ENCODE assay signal across 21 cellular contexts in genomic region chr11:73466643-73467042, GRCh38.
"Had no signal": no experiment of that assay in that cellular context is flagged by ENCODE, and none has a peak within 500 bp of the region (broad histone marks: within the 10 kb centered on the region; RNA-seq: fewer than 3 reads in every experiment).

No MANE protein-coding gene starts in this region.

- H3K9me3 Mint-ChIP-seq: activated naive CD8-positive, alpha-beta T cell treated with anti-CD3 and anti-CD28 coated beads for 36 hours; activated T-helper 17 cell treated with anti-CD3 and anti-CD28 coated beads, Interleukin-2, amount 50 U/mL, for 72 hours; central memory CD8-positive, alpha-beta T cell; natural killer cell had no signal

- H3K36me3 ChIP-seq: colonic mucosa, tibial artery had no signal

- H3K4me1 Mint-ChIP-seq: activated CD4-positive, alpha-beta T cell treated with anti-CD3 and anti-CD28 coated beads for 36 hours had no signal

- DNase-seq: activated CD4-positive, alpha-beta T cell treated with anti-CD3 and anti-CD28 coated beads for 36 hours; activated CD4-positive, alpha-beta T cell treated with anti-CD3 and anti-CD28 coated beads, Interleukin-2, amount 50 U/mL, for 48 hours; activated CD8-positive, alpha-beta memory T cell treated with anti-CD3 and anti-CD28 coated beads, Interleukin-2, amount 10 ng/mL, durations not matched to agents 7 days and 5 days; activated naive CD4-positive, alpha-beta T cell; activated naive CD8-positive, alpha-beta T cell treated with anti-CD3 and anti-CD28 coated beads for 36 hours; body of pancreas; colonic mucosa; foreskin melanocyte; head of caudate nucleus; mesendoderm; natural killer cell; nucleus accumbens; stimulated activated CD4-positive, alpha-beta T cell treated with anti-CD3 and anti-CD28 coated beads, Interleukin-12 subunit alpha, Interleukin-12 subunit beta, amount 100 ng/mL, for 4 hours; stimulated activated CD4-positive, alpha-beta T cell treated with anti-CD3 and anti-CD28 coated beads, Interleukin-1b, Interleukin-23, amount 100 ng/mL, for 48 hours; stimulated activated naive CD4-positive, alpha-beta T cell treated with Interleukin-2 at 50 U/mL for 16 hours; substantia nigra; SW 1271; T-helper 2 cell; tibial artery had no signal

- H3K27ac ChIP-seq: body of pancreas, colonic mucosa had no signal

- ATAC-seq: activated CD4-positive, alpha-beta T cell treated with anti-CD3 and anti-CD28 coated beads for 36 hours; activated CD8-positive, alpha-beta memory T cell treated with anti-CD3 and anti-CD28 coated beads, Interleukin-2, amount 10 ng/mL, durations not matched to agents 7 days and 5 days; activated T-helper 17 cell treated with anti-CD3 and anti-CD28 coated beads, Interleukin-2, amount 50 U/mL, for 72 hours; body of pancreas; natural killer cell had no signal

- H3K9me3 ChIP-seq: body of pancreas, colonic mucosa, tibial artery had no signal

- H3K27me3 Mint-ChIP-seq: activated CD4-positive, alpha-beta T cell treated with anti-CD3 and anti-CD28 coated beads for 36 hours; activated CD8-positive, alpha-beta memory T cell treated with anti-CD3 and anti-CD28 coated beads, Interleukin-2, amount 10 ng/mL, durations not matched to agents 7 days and 5 days; activated naive CD8-positive, alpha-beta T cell treated with anti-CD3 and anti-CD28 coated beads for 36 hours; activated T-helper 17 cell treated with anti-CD3 and anti-CD28 coated beads, Interleukin-2, amount 50 U/mL, for 72 hours; central memory CD8-positive, alpha-beta T cell had no signal

- H3K4me3 ChIP-seq: body of pancreas, colonic mucosa, tibial artery had no signal

- H3K27ac Mint-ChIP-seq: activated CD4-positive, alpha-beta T cell treated with anti-CD3 and anti-CD28 coated beads for 36 hours; activated CD8-positive, alpha-beta memory T cell treated with anti-CD3 and anti-CD28 coated beads, Interleukin-2, amount 10 ng/mL, durations not matched to agents 7 days and 5 days; activated naive CD8-positive, alpha-beta T cell treated with anti-CD3 and anti-CD28 coated beads for 36 hours; activated T-helper 17 cell treated with anti-CD3 and anti-CD28 coated beads, Interleukin-2, amount 50 U/mL, for 72 hours; natural killer cell had no signal

- H3K27me3 ChIP-seq: body of pancreas, colonic mucosa, tibial artery had no signal

- H3K4me3 Mint-ChIP-seq: activated CD4-positive, alpha-beta T cell treated with anti-CD3 and anti-CD28 coated beads for 36 hours; activated CD8-positive, alpha-beta memory T cell treated with anti-CD3 and anti-CD28 coated beads, Interleukin-2, amount 10 ng/mL, durations not matched to agents 7 days and 5 days; activated naive CD8-positive, alpha-beta T cell treated with anti-CD3 and anti-CD28 coated beads for 36 hours; activated T-helper 17 cell treated with anti-CD3 and anti-CD28 coated beads, Interleukin-2, amount 50 U/mL, for 72 hours; central memory CD8-positive, alpha-beta T cell; natural killer cell had no signal

- H3K4me1 ChIP-seq: body of pancreas, colonic mucosa had no signal

- H3K36me3 Mint-ChIP-seq: activated CD8-positive, alpha-beta memory T cell treated with anti-CD3 and anti-CD28 coated beads, Interleukin-2, amount 10 ng/mL, durations not matched to agents 7 days and 5 days; natural killer cell had no signal
